In genomic region chr1:241507189-241507820, GRCh38 we compare ENCODE assay signal across 34 cellular contexts. TPM values are rescaled to one million over a fixed set of nuclear protein-coding genes. Genes with fewer than 3 reads are reported as not detected.
DNase-seq lines count a peak whose midpoint lies in the region; ATAC-seq, FAIRE-seq and TF ChIP-seq lines count a peak whose summit lies in the region.
"Had no signal": no experiment of that assay in that cellular context is flagged by ENCODE, and none has a peak within 500 bp of the region (broad histone marks: within the 10 kb centered on the region; RNA-seq: fewer than 3 reads in every experiment).

No MANE protein-coding gene starts in this region.

- no TSS peak for BruUV-seq in MCF 10A (replicated peaks; lab: Mats Ljungman, UMichigan)
- BruUV-seq in mammary epithelial cell (replicated peaks; lab: Mats Ljungman, UMichigan), result no TSS peak

- ATAC-seq in activated T-helper 17 cell treated with anti-CD3 and anti-CD28 coated beads, Interleukin-2, amount 50 U/mL, for 72 hours (replicated peaks), result no peak
- ATAC-seq: GM12878, heart left ventricle, left ventricle myocardium superior, right cardiac atrium had no signal

- no peaks in the 10 kb centered on the region for H3K9me3 Mint-ChIP-seq in MCF 10A (ENCODE audit: unreplicated experiment)
- H3K9me3 Mint-ChIP-seq in activated T-helper 17 cell treated with anti-CD3 and anti-CD28 coated beads, Interleukin-2, amount 50 U/mL, for 72 hours, result no peaks in the 10 kb centered on the region
- H3K9me3 Mint-ChIP-seq: nephron progenitor cell; T-helper 1 cell treated with Interleukin-12 subunit alpha and Interleukin-12 subunit beta and Interleukin-4 antibody, amounts not matched to agents 30 μg/mL and 1 μg/mL, for 36 hours had no signal

- peaks cover 93% of the 10 kb centered on the region for H3K36me3 Mint-ChIP-seq in MCF 10A (ENCODE audit: insufficient read depth, unreplicated experiment)
- peaks cover 88% of the 10 kb centered on the region for H3K36me3 Mint-ChIP-seq in activated T-helper 17 cell treated with anti-CD3 and anti-CD28 coated beads, Interleukin-2, amount 50 U/mL, for 72 hours (ENCODE audit: low read depth)

- POLR2A ChIA-PET in MCF 10A (lab: Yijun Ruan, JAX), result interaction anchor here (0.8 to 3.7 kb wide), 3 partner anchors 8 to 616 kb away, joined by 3 to 35 read pairs (median 4); partner anchors contain the start of gene FH

- in situ Hi-C loops in mammary epithelial cell (cut with MboI; ENCODE audit: low sequenced_read_pairs in 2 of 2), result no loop called here

- peaks cover 5% of the 10 kb centered on the region for H3K4me1 Mint-ChIP-seq in MCF 10A (ENCODE audit: insufficient read depth, unreplicated experiment)
- peaks cover 4% of the 10 kb centered on the region for H3K4me1 Mint-ChIP-seq in activated T-helper 17 cell treated with anti-CD3 and anti-CD28 coated beads, Interleukin-2, amount 50 U/mL, for 72 hours
- H3K4me1 Mint-ChIP-seq: nephron progenitor cell had no signal

- H3K79me2 ChIP-seq in mammary epithelial cell (ENCODE audit: insufficient read depth, low read length), result peaks cover 4% of the 10 kb centered on the region
- H3K79me2 ChIP-seq: parathyroid adenoma had no signal

- no peak for DNase-seq in MCF 10A (ENCODE audit: unreplicated experiment)
- DNase-seq in mammary epithelial cell, result no peak
- peak; percentile 59 for DNase-seq in fibroblast of mammary gland (ENCODE audit: low read depth)
- no peak for DNase-seq in urothelium cell line (ENCODE audit: low spot score)
- no peak for DNase-seq in activated gamma-delta T cell treated with Interleukin-2 at 50 U/mL for 16 hours
- DNase-seq in SKM-1 treated with dmso at 0.1 percent for 144 hours (lab: John Stamatoyannopoulos, UW; ENCODE audit: unreplicated experiment), result no peak
- no peak for DNase-seq in amniotic stem cell (lab: John Stamatoyannopoulos, UW)
- DNase-seq: activated CD4-positive, alpha-beta T cell treated with anti-CD3 and anti-CD28 coated beads for 1 hour; activated T-cell treated with anti-CD3 and anti-CD28 coated beads, Interleukin-2, amount 50 U/mL, for 1 hour; COR-L47; DMS79; esophagus squamous epithelium; H7; heart left ventricle; Karpas-422; left ventricle myocardium superior; NCI-H2029 treated with DMSO at 0.1 percent for 48 hours; NCI-H345; NCI-H774; nephron progenitor cell; right cardiac atrium; SHP77; stimulated activated CD4-positive, alpha-beta T cell treated with anti-CD3 and anti-CD28 coated beads, Interleukin-12 subunit alpha, Interleukin-12 subunit beta, amount 100 ng/mL, for 4 hours; stimulated activated CD4-positive, alpha-beta T cell treated with anti-CD3 and anti-CD28 coated beads, Interleukin-4, amount 100 ng/mL, for 4 hours; stimulated activated naive CD4-positive, alpha-beta T cell; uterus had no signal

- no peak for TF ChIP-seq CTCF in MCF 10A (IDR thresholded peaks at IDR 0.05; ENCODE audit: unreplicated experiment)
- TF ChIP-seq CTCF in mammary epithelial cell (conservative IDR thresholded peaks at IDR 0.05 in 1 of 2, IDR thresholded peaks at IDR 0.05 in 1 of 2; ENCODE audit: extremely low read depth in 1 of 2, insufficient read depth in 1 of 2, low read depth in 1 of 2, low read length in 2 of 2), result no peak
- no peak for TF ChIP-seq CTCF in fibroblast of mammary gland (conservative IDR thresholded peaks at IDR 0.05; ENCODE audit: control insufficient read depth, insufficient read depth, low read depth, low read length)

- dilution Hi-C loops in mammary epithelial cell (cut with HindIII; ENCODE audit: low sequenced_read_pairs), result no loop called here

- peaks cover 48% of the 10 kb centered on the region for H3K36me3 ChIP-seq in mammary epithelial cell (ENCODE audit: insufficient read depth, low read length)
- H3K36me3 ChIP-seq: uterus had no signal

- H4K20me1 ChIP-seq in mammary epithelial cell (ENCODE audit: insufficient read depth, low read length), result no peaks in the 10 kb centered on the region

- WGBS in mammary epithelial cell (ENCODE audit: low coverage, missing lambda C conversion rate), result 90% methylated on average over 2 of the region's 2 CpGs

- no peak overlapping the region for H2AFZ ChIP-seq in mammary epithelial cell (ENCODE audit: low read depth, low read length)
- H2AFZ ChIP-seq: parathyroid adenoma had no signal

- no peak overlapping the region for H3K9ac ChIP-seq in mammary epithelial cell (ENCODE audit: insufficient read depth, low read length)
- H3K9ac ChIP-seq: parathyroid adenoma had no signal

- H3K4me3 ChIP-seq in mammary epithelial cell (replicated peaks in 1 of 3; ENCODE audit: insufficient read depth in 1 of 3, low read depth in 2 of 3, low read length in 3 of 3) (no peak overlapping the region), fibroblast of mammary gland (ENCODE audit: control insufficient read depth, low read depth, low read length) (no peak overlapping the region)
- H3K4me3 ChIP-seq: breast epithelium, coronary artery, esophagus squamous epithelium, GM12878, heart left ventricle, uterus had no signal

- no peak overlapping the region for H3K4me3 Mint-ChIP-seq in MCF 10A (ENCODE audit: unreplicated experiment)
- no peak overlapping the region for H3K4me3 Mint-ChIP-seq in activated T-helper 17 cell treated with anti-CD3 and anti-CD28 coated beads, Interleukin-2, amount 50 U/mL, for 72 hours
- H3K4me3 Mint-ChIP-seq: nephron progenitor cell; T-helper 1 cell treated with Interleukin-12 subunit alpha and Interleukin-12 subunit beta and Interleukin-4 antibody, amounts not matched to agents 30 μg/mL and 1 μg/mL, for 36 hours had no signal

- no peaks in the 10 kb centered on the region for H3K4me1 ChIP-seq in mammary epithelial cell (ENCODE audit: insufficient read depth, low read length)
- H3K4me1 ChIP-seq: breast epithelium, esophagus squamous epithelium, heart left ventricle, parathyroid adenoma, uterus had no signal

- no peak overlapping the region for H3K27ac ChIP-seq in mammary epithelial cell (ENCODE audit: insufficient read depth, low read depth, low read length)
- H3K27ac ChIP-seq: breast epithelium, coronary artery, esophagus squamous epithelium, heart left ventricle, parathyroid adenoma, uterus had no signal

- peak overlapping the region; percentile 53 for H3K27ac Mint-ChIP-seq in MCF 10A (ENCODE audit: low read depth, unreplicated experiment)
- H3K27ac Mint-ChIP-seq in activated T-helper 17 cell treated with anti-CD3 and anti-CD28 coated beads, Interleukin-2, amount 50 U/mL, for 72 hours, result peak overlapping the region; percentile 25
- H3K27ac Mint-ChIP-seq: nephron progenitor cell; T-helper 1 cell treated with Interleukin-12 subunit alpha and Interleukin-12 subunit beta and Interleukin-4 antibody, amounts not matched to agents 30 μg/mL and 1 μg/mL, for 36 hours had no signal

- no peaks in the 10 kb centered on the region for H3K9me3 ChIP-seq in mammary epithelial cell (replicated peaks; ENCODE audit: insufficient read depth, low read length)
- H3K9me3 ChIP-seq: breast epithelium, esophagus squamous epithelium, heart left ventricle, uterus had no signal

- peak; percentile 35 for FAIRE-seq in urothelium cell line (lab: Jason Lieb, UNC)
- FAIRE-seq: A204.1, GM12878 had no signal

- no peak overlapping the region for H3K4me2 ChIP-seq in mammary epithelial cell (ENCODE audit: insufficient read depth, low read depth, low read length)

- intact Hi-C loops in MCF 10A (cut with micrococcal nuclease) (no loop called here), mammary epithelial cell (cut with micrococcal nuclease) (no loop called here)

- no peaks in the 10 kb centered on the region for H3K27me3 ChIP-seq in mammary epithelial cell (ENCODE audit: insufficient read depth, low read length)
- H3K27me3 ChIP-seq: breast epithelium, esophagus squamous epithelium, heart left ventricle, uterus had no signal

- H3K27me3 Mint-ChIP-seq in MCF 10A (ENCODE audit: insufficient read depth, unreplicated experiment), result no peaks in the 10 kb centered on the region
- H3K27me3 Mint-ChIP-seq in activated T-helper 17 cell treated with anti-CD3 and anti-CD28 coated beads, Interleukin-2, amount 50 U/mL, for 72 hours, result no peaks in the 10 kb centered on the region

- CTCF ChIA-PET in MCF 10A (lab: Yijun Ruan, JAX) (interaction anchor here (1.9 to 2.8 kb wide), 4 partner anchors 22 to 776 kb away, joined by 9 to 12 read pairs (median 10); no protein-coding TSS in a partner anchor), mammary epithelial cell (lab: Charles Lee; ENCODE audit: low non-redundant PET) (no interaction called here)

RNA-seq across cellular contexts. Expression of gene FH, which starts 12.2 kb away (rescaled TPM):
- 136 and 215 TPM in 2 replicates for total RNA-seq in MCF 10A (2022)
- total RNA-seq in mammary epithelial cell, result 10 to 100 TPM; 89.9 to 95.8 TPM
- 98.6 TPM for polyA plus RNA-seq in mammary epithelial cell
- polyA minus RNA-seq in mammary epithelial cell, result 35.5 TPM
- 10 to 100 TPM; 29.2 to 62.5 TPM for total RNA-seq in activated T-helper 17 cell treated with anti-CD3 and anti-CD28 coated beads, Interleukin-2, amount 50 U/mL, for 72 hours

RNA-seq across cellular contexts. Expression of gene KMO, which starts 24.9 kb away (rescaled TPM):
- total RNA-seq in MCF 10A (2022) (1.2 and 1.8 TPM in 2 replicates), mammary epithelial cell (10 to 100 TPM in 1 of 2 donors, 1 to 10 TPM in 1; 3.6 to 15.3 TPM)
- 3.1 TPM for polyA plus RNA-seq in mammary epithelial cell
- not detected for polyA minus RNA-seq in mammary epithelial cell
- under 1 TPM in 1 of 2 donors, not detected in 1; 0.40 TPM for total RNA-seq in activated T-helper 17 cell treated with anti-CD3 and anti-CD28 coated beads, Interleukin-2, amount 50 U/mL, for 72 hours
- polyA plus RNA-seq: BJ had no signal
